In the genomic region with DNA sequence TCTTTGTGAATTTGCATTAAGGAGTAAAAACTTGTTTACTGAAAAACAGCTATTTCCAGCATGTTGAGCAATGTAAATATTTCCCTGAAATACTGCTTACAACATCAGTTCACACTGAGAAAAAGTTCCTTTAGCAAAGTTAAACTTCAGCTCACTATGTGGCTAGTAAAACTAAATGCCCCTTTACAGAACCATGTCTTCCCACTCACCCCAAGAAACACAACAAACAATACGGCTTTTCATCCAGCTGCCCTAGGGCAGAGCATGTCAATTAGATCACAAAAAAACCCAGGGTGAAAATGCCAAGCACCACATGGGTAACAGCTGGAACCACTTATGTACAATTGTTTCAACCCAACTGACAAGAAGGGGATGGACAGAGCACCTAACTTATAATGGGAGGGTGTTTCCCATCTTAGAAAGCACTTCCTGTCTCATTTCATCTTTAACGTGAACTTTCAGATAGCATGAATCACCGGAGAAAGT, we compare ENCODE assay signal across 8 cellular contexts. TPM values are rescaled to one million over a fixed set of nuclear protein-coding genes. Genes with fewer than 3 reads are reported as not detected.
DNase-seq lines count a peak whose midpoint lies in the region; ATAC-seq and TF ChIP-seq lines count a peak whose summit lies in the region.

No MANE protein-coding gene starts in this region.

- H3K9me3 ChIP-seq in IMR-90 (ENCODE audit: control insufficient read depth, insufficient read depth, low read length) (no peaks in the 10 kb centered on the region), liver (ENCODE audit: control insufficient read depth in 4 of 4, low read length in 3 of 4) (no peaks in the 10 kb centered on the region)

- no peak overlapping the region for H2BK120ac ChIP-seq in IMR-90 (ENCODE audit: low read depth, low read length)

- peak overlapping the region; percentile 57 for H3K4me2 ChIP-seq in IMR-90 (ENCODE audit: low read depth, low read length)

- H3K27me3 ChIP-seq in IMR-90 (ENCODE audit: control insufficient read depth, insufficient read depth, low read length) (no peaks in the 10 kb centered on the region), liver (ENCODE audit: control insufficient read depth in 4 of 4, insufficient read depth in 4 of 4, low read length in 3 of 4) (no peaks in the 10 kb centered on the region), brain microvascular endothelial cell (replicated peaks) (no peaks in the 10 kb centered on the region)

- H2BK5ac ChIP-seq in IMR-90 (ENCODE audit: low read depth, low read length, poor library complexity, severe bottlenecking) = peak overlapping the region; percentile 2

- no peak overlapping the region for H3K14ac ChIP-seq in IMR-90 (replicated peaks; ENCODE audit: low read depth, low read length)

- 0 out of 2 replicates have a peak overlapping the region, but pooled peaks have one; percentile 28 for H3K4ac ChIP-seq in IMR-90 (ENCODE audit: low read depth, low read length)

- no peak overlapping the region for H4K5ac ChIP-seq in IMR-90 (ENCODE audit: low read depth, low read length)

- peaks cover 2% of the 10 kb centered on the region; the same call in 1 of the 2 replicates for H3K9me1 ChIP-seq in IMR-90 (ENCODE audit: insufficient read depth, low read length)

- 20% methylated on average over 1 of the region's 3 CpGs; no CpG with 5 or more reads in 1 of the 2 experiments for WGBS in IMR-90 (ENCODE audit: extremely low coverage in 2 of 2, insufficient read length in 1 of 2), 2 experiments
- WGBS in liver = 23% methylated on average over 3 of the region's 3 CpGs

- TF ChIP-seq POLR2A in IMR-90 (IDR thresholded peaks at IDR 0.05; ENCODE audit: low read depth, low read length) = no peak

- no peak overlapping the region for H2BK15ac ChIP-seq in IMR-90 (ENCODE audit: low read depth, low read length)

- H4K20me1 ChIP-seq in IMR-90 (ENCODE audit: insufficient read depth, low read length) = no peaks in the 10 kb centered on the region

- H3K9me3 Mint-ChIP-seq in activated CD4-positive, alpha-beta memory T cell treated with anti-CD3 and anti-CD28 coated beads for 36 hours = no peaks in the 10 kb centered on the region

- H4K91ac ChIP-seq in IMR-90 (ENCODE audit: insufficient read depth, low read depth, low read length) = no peak overlapping the region

- TF ChIP-seq RAD21 in IMR-90 (IDR thresholded peaks at IDR 0.05; ENCODE audit: low read length) (no peak), liver (IDR thresholded peaks at IDR 0.05) (peak in 1 of 2 donors; percentile 25)

- TF ChIP-seq CTCF in IMR-90 (conservative IDR thresholded peaks at IDR 0.05; ENCODE audit: low read depth, low read length) (no peak), liver (IDR thresholded peaks at IDR 0.05; ENCODE audit: low read depth, low read length, missing input control) (no peak), brain microvascular endothelial cell (IDR thresholded peaks at IDR 0.05; ENCODE audit: low read depth, low read length, missing control alignments) (no peak)

- peaks cover 8% of the 10 kb centered on the region for H3K4me1 Mint-ChIP-seq in activated CD4-positive, alpha-beta memory T cell treated with anti-CD3 and anti-CD28 coated beads for 36 hours (ENCODE audit: low read depth)

- ATAC-seq in GM21526 (IDR thresholded peaks at IDR 0.05; ENCODE audit: low FRiP score, unreplicated experiment) (peak; percentile 55), IMR-90 (ENCODE audit: low read depth) (peak; percentile 64)

- no peak overlapping the region for H3K9ac ChIP-seq in IMR-90 (ENCODE audit: low read depth, low read length)
- H3K9ac ChIP-seq in liver (ENCODE audit: low read depth in 1 of 2, low read length in 2 of 2) = peak overlapping the region; percentile 69 to 72

- no peak overlapping the region for H3K23ac ChIP-seq in IMR-90 (ENCODE audit: low read depth, low read length)

- 0 out of 2 replicates have a peak overlapping the region, but pooled peaks have one; percentile 20 for H2BK20ac ChIP-seq in IMR-90 (ENCODE audit: low read depth, low read length)

- DNase-seq in GM04504 (ENCODE audit: low read depth) (peak; percentile 51), IMR-90 (peak; percentile 57), brain microvascular endothelial cell (no peak), NCI-H1694 (lab: John Stamatoyannopoulos, UW) (no peak)
- no peak for DNase-seq in activated CD4-positive, CD25-positive, alpha-beta regulatory T cell treated with anti-CD3 and anti-CD28 coated beads, Interleukin-2, amount 50 U/mL, for 72 hours
- no peak for DNase-seq in activated CD4-positive, alpha-beta memory T cell treated with anti-CD3 and anti-CD28 coated beads for 36 hours

- no peak overlapping the region for H3K27ac Mint-ChIP-seq in activated CD4-positive, alpha-beta memory T cell treated with anti-CD3 and anti-CD28 coated beads for 36 hours

- H4K8ac ChIP-seq in IMR-90 (ENCODE audit: low read depth in 2 of 2, low read length in 2 of 2) = no peak overlapping the region

- intact Hi-C loops in IMR-90 (cut with micrococcal nuclease) = no loop called here
- intact Hi-C loops in activated CD4-positive, alpha-beta memory T cell treated with anti-CD3 and anti-CD28 coated beads for 36 hours (cut with micrococcal nuclease) = no loop called here

- in situ Hi-C loops in IMR-90 (cut with MboI; ENCODE audit: low sequenced_read_pairs) = no loop called here
- in situ Hi-C loops in brain microvascular endothelial cell (cut with HindIII; ENCODE audit: low pct_ligation_motif_present, low sequenced_read_pairs) = no loop called here

- H2AFZ ChIP-seq in IMR-90 (replicated peaks; ENCODE audit: low read length, poor library complexity) = no peak overlapping the region

- no peaks in the 10 kb centered on the region for H3K36me3 Mint-ChIP-seq in activated CD4-positive, alpha-beta memory T cell treated with anti-CD3 and anti-CD28 coated beads for 36 hours

- peaks cover 11% of the 10 kb centered on the region for H3K27me3 Mint-ChIP-seq in activated CD4-positive, alpha-beta memory T cell treated with anti-CD3 and anti-CD28 coated beads for 36 hours

- CTCF ChIA-PET in IMR-90 (lab: Yijun Ruan, JAX) = interaction anchor here (1.0 kb wide), 1 partner anchor 17 kb away, joined by 3 read pairs; no protein-coding TSS in a partner anchor
- CTCF ChIA-PET in activated CD4-positive, alpha-beta memory T cell treated with anti-CD3 and anti-CD28 coated beads for 36 hours (lab: Charles Lee) = no interaction called here

- H3K79me1 ChIP-seq in IMR-90 (ENCODE audit: low read depth in 1 of 2, low read length in 2 of 2) = peaks cover 35 to 58% of the 10 kb centered on the region in 2 experiments

- POLR2A ChIA-PET in IMR-90 (lab: Charles Lee; ENCODE audit: unreplicated experiment) = no interaction called here
- POLR2A ChIA-PET in activated CD4-positive, alpha-beta memory T cell treated with anti-CD3 and anti-CD28 coated beads for 36 hours (lab: Charles Lee) = no interaction called here

- H3K27ac ChIP-seq in IMR-90 (ENCODE audit: insufficient read depth, low read length) (peak overlapping the region; percentile 20; the same call in 1 of the 2 replicates), liver (ENCODE audit: low read depth in 1 of 2, low read length in 2 of 2) (peak overlapping the region; percentile 81 to 98), brain microvascular endothelial cell (no peak overlapping the region)

- no peak overlapping the region for H2AK9ac ChIP-seq in IMR-90 (replicated peaks; ENCODE audit: low read depth, low read length, poor library complexity)

- H3K4me3 ChIP-seq in IMR-90 (ENCODE audit: insufficient read depth, low read depth, low read length) (no peak overlapping the region), liver (ENCODE audit: low read depth in 1 of 3, low read length in 3 of 3) (peak overlapping the region in 1 of 3 donors; percentile 27), brain microvascular endothelial cell (ENCODE audit: low read depth, low read length) (no peak overlapping the region)

- no peak overlapping the region for H3K56ac ChIP-seq in IMR-90 (ENCODE audit: extremely low read depth, insufficient read depth, low read length)

- H2AK5ac ChIP-seq in IMR-90 (ENCODE audit: low read depth, low read length) = no peak overlapping the region

- no peaks in the 10 kb centered on the region for H3K36me3 ChIP-seq in IMR-90 (ENCODE audit: control insufficient read depth, insufficient read depth, low read length)
- peaks cover 0 to 5% (median 2%) of the 10 kb centered on the region in 4 donors for H3K36me3 ChIP-seq in liver (ENCODE audit: control insufficient read depth in 4 of 4, insufficient read depth in 3 of 4, low read depth in 1 of 4, low read length in 3 of 4)
- H3K36me3 ChIP-seq in brain microvascular endothelial cell (replicated peaks) = no peaks in the 10 kb centered on the region

- H3K18ac ChIP-seq in IMR-90 (ENCODE audit: low read depth, low read length) = 0 out of 2 replicates have a peak overlapping the region, but pooled peaks have one; percentile 14

- H3K4me3 Mint-ChIP-seq in activated CD4-positive, alpha-beta memory T cell treated with anti-CD3 and anti-CD28 coated beads for 36 hours = no peak overlapping the region

- dilution Hi-C loops in IMR-90 (cut with HindIII; ENCODE audit: low sequenced_read_pairs, unreplicated experiment) = no loop called here

- H3K4me1 ChIP-seq in IMR-90 (ENCODE audit: control insufficient read depth, insufficient read depth, low read length) (peaks cover 6% of the 10 kb centered on the region), liver (ENCODE audit: control insufficient read depth in 4 of 4, insufficient read depth in 4 of 4, low read length in 3 of 4) (peaks cover 3 to 60% (median 33%) of the 10 kb centered on the region in 4 donors)

- BruUV-seq in IMR-90 (replicated peaks; lab: Mats Ljungman, UMichigan) = no TSS peak

TF ChIP-seq in IMR-90, 13 proteins besides CTCF, POLR2A, EP300 and RAD21:
- no peak for TF ChIP-seq RCOR1 (IDR thresholded peaks at IDR 0.05; ENCODE audit: insufficient replicate concordance, low read length)
- TF ChIP-seq CEBPB (IDR thresholded peaks at IDR 0.05; ENCODE audit: low read depth, low read length) = peak; percentile 12; the same call in 1 of the 2 replicates

TF ChIP-seq in liver, 16 proteins besides CTCF, POLR2A, EP300 and RAD21 (continues in another document):
- TF ChIP-seq EGR1 (IDR thresholded peaks at IDR 0.05; ENCODE audit: low read depth in 2 of 2) = no peak
- peak; percentile 54 for TF ChIP-seq FOXA2 (IDR thresholded peaks at IDR 0.05)
- TF ChIP-seq FOXA1 (IDR thresholded peaks at IDR 0.05) = no peak
- peak; percentile 42 to 57 for TF ChIP-seq HNF4A (conservative IDR thresholded peaks at IDR 0.05)
- TF ChIP-seq NR2F2 (IDR thresholded peaks at IDR 0.05) = no peak
- no peak for TF ChIP-seq SP1 (IDR thresholded peaks at IDR 0.05)
- TF ChIP-seq JUND (IDR thresholded peaks at IDR 0.05) = peak; percentile 33 to 34

RNA-seq across cellular contexts. Expression of gene NID1, which starts 6.7 kb away (rescaled TPM):
- total RNA-seq in IMR-90 (2012; rRNA removed) = 21.9 and 23.9 TPM in 2 replicates
- polyA plus RNA-seq in IMR-90 (2012; rRNA removed) = 80.8 and 83.3 TPM in 2 replicates
- 47.5 and 63.2 TPM in 2 replicates for polyA plus RNA-seq in IMR-90 (2012; cell fraction: cytosol; rRNA removed)
- polyA plus RNA-seq in IMR-90 (2012; cell fraction: nucleus; rRNA removed; ENCODE audit: low replicate concordance) = 33.2 and 41.3 TPM in 2 replicates
- 10 to 100 TPM; 65.3 to 90.1 TPM for total RNA-seq in liver
- polyA plus RNA-seq in liver = 10 to 100 TPM; 21.2 to 45.1 TPM
- under 1 TPM; 0.05 to 0.07 TPM for total RNA-seq in activated CD4-positive, alpha-beta memory T cell treated with anti-CD3 and anti-CD28 coated beads for 36 hours

Comparison
In these comparisons a context has a peak if more than half of its experiments do, and no peak if none do; other contexts are left out.
1. DNase-seq: peak in GM04504 (single experiment) and IMR-90 (single experiment); none in brain microvascular endothelial cell (single experiment), activated CD4-positive, CD25-positive, alpha-beta regulatory T cell treated with anti-CD3 and anti-CD28 coated beads, Interleukin-2, amount 50 U/mL, for 72 hours (single experiment), NCI-H1694 (single experiment) and activated CD4-positive, alpha-beta memory T cell treated with anti-CD3 and anti-CD28 coated beads for 36 hours (single experiment).
2. RNA of gene NID1, which starts 6.7 kb away (total RNA-seq): 65.3 to 90.1 TPM in liver and 21.9 to 23.9 TPM in IMR-90; 0.05 to 0.07 TPM in activated CD4-positive, alpha-beta memory T cell treated with anti-CD3 and anti-CD28 coated beads for 36 hours; every median in the first group is over 10 times any median in the second.